ENCODE assay signal across 8 cellular contexts in the genomic region with DNA sequence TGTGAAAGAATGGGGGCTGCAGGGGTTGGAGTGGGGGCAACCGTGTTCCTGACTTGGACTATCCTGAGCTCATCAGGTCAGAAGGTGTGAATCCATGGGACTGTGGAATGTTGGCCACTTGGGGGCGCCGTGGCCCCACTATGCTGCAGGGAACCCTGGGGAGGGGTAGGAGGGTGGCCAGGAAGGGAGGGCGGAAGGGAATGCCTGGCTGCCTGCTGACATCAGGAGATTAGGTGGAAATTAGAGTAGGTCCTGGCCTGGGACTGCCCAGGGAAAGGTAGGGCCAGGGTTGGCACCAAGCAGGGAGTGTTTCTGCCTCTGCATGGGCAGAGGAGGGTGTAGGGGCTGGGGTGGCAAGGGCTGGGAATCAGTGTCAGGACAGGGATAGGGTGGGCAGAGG.
DNase-seq lines count a peak whose midpoint lies in the region; ATAC-seq, FAIRE-seq and TF ChIP-seq lines count a peak whose summit lies in the region.

No MANE protein-coding gene starts in this region.

- peak; percentile 62 for ATAC-seq in stimulated activated effector memory CD8-positive, alpha-beta T cell treated with anti-CD3 and anti-CD28 coated beads, Interleukin-12 subunit alpha, Interleukin-12 subunit beta, amount 100 ng/mL, for 72 hours

- H3K4me3 ChIP-seq in LNCaP clone FGC (ENCODE audit: low read depth, low read length) = no peak overlapping the region

- peaks cover 12% of the 10 kb centered on the region for H3K4me1 Mint-ChIP-seq in stimulated activated effector memory CD8-positive, alpha-beta T cell treated with anti-CD3 and anti-CD28 coated beads, Interleukin-12 subunit alpha, Interleukin-12 subunit beta, amount 100 ng/mL, for 72 hours

- peak overlapping the region; percentile 13 for H3K4me3 Mint-ChIP-seq in stimulated activated effector memory CD8-positive, alpha-beta T cell treated with anti-CD3 and anti-CD28 coated beads, Interleukin-12 subunit alpha, Interleukin-12 subunit beta, amount 100 ng/mL, for 72 hours

- DNase-seq in NCI-H187 (lab: John Stamatoyannopoulos, UW) (peak; percentile 41 to 43), NCI-H187 treated with DMSO at 0.1 percent for 48 hours (lab: John Stamatoyannopoulos, UW) (no peak), LNCaP clone FGC (ENCODE audit: low read depth) (no peak), activated T-cell treated with anti-CD3 and anti-CD28 coated beads for 48 hours (ENCODE audit: low read depth) (peak; percentile 49), iPS-NIHi11 (ENCODE audit: low spot score) (peak; percentile 86), activated gamma-delta T cell treated with Interleukin-2 at 50 U/mL for 16 hours (no peak), GM12892 (ENCODE audit: insufficient read length) (no peak)
- DNase-seq in stimulated activated effector memory CD8-positive, alpha-beta T cell treated with anti-CD3 and anti-CD28 coated beads, Interleukin-12 subunit alpha, Interleukin-12 subunit beta, amount 100 ng/mL, for 72 hours (ENCODE audit: low spot score in 2 of 2) = peak in 1 of 2 donors; percentile 59

- no peak for TF ChIP-seq POLR2A in GM12892 (IDR thresholded peaks at IDR 0.05; ENCODE audit: low read depth, low read length)

- peak; percentile 48 for TF ChIP-seq CTCF in LNCaP clone FGC (IDR thresholded peaks at IDR 0.05; ENCODE audit: control insufficient read depth, extremely low read depth, insufficient read depth)

- no peak for FAIRE-seq in GM12892 (lab: Jason Lieb, UNC)

- H3K36me3 Mint-ChIP-seq in stimulated activated effector memory CD8-positive, alpha-beta T cell treated with anti-CD3 and anti-CD28 coated beads, Interleukin-12 subunit alpha, Interleukin-12 subunit beta, amount 100 ng/mL, for 72 hours = no peaks in the 10 kb centered on the region

- no peaks in the 10 kb centered on the region for H3K9me3 Mint-ChIP-seq in stimulated activated effector memory CD8-positive, alpha-beta T cell treated with anti-CD3 and anti-CD28 coated beads, Interleukin-12 subunit alpha, Interleukin-12 subunit beta, amount 100 ng/mL, for 72 hours

- no peak overlapping the region for H3K27ac Mint-ChIP-seq in stimulated activated effector memory CD8-positive, alpha-beta T cell treated with anti-CD3 and anti-CD28 coated beads, Interleukin-12 subunit alpha, Interleukin-12 subunit beta, amount 100 ng/mL, for 72 hours

Comparison
In these comparisons a context has a peak if more than half of its experiments do, and no peak if none do; other contexts are left out.
1. DNase-seq: peak in NCI-H187 (2 of 2), activated T-cell treated with anti-CD3 and anti-CD28 coated beads for 48 hours (single experiment) and iPS-NIHi11 (single experiment); none in NCI-H187 treated with DMSO at 0.1 percent for 48 hours (single experiment), LNCaP clone FGC (single experiment), activated gamma-delta T cell treated with Interleukin-2 at 50 U/mL for 16 hours (single experiment) and GM12892 (single experiment).